Comparison of ENCODE assay signal across 21 cellular contexts in genomic region chr17:41676058-41676419, GRCh38. TPM values are rescaled to one million over a fixed set of nuclear protein-coding genes. Genes with fewer than 3 reads are reported as not detected.
DNase-seq lines count a peak whose midpoint lies in the region; ATAC-seq, FAIRE-seq and TF ChIP-seq lines count a peak whose summit lies in the region.
"Had no signal": no experiment of that assay in that cellular context is flagged by ENCODE, and none has a peak within 500 bp of the region (broad histone marks: within the 10 kb centered on the region; RNA-seq: fewer than 3 reads in every experiment).

No MANE protein-coding gene starts in this region.

- H3K4me1 ChIP-seq in KMS-11 (ENCODE audit: low read depth, poor library complexity, severe bottlenecking): peaks cover 89% of the 10 kb centered on the region
- peaks cover 0 to 11% (median 7%) of the 10 kb centered on the region in 3 donors for H3K4me1 ChIP-seq in pancreas
- peaks cover 35% of the 10 kb centered on the region for H3K4me1 ChIP-seq in suprapubic skin
- H3K4me1 ChIP-seq: ascending aorta had no signal

- H3K27me3 ChIP-seq in KMS-11 (ENCODE audit: insufficient read depth, low read depth) (no peaks in the 10 kb centered on the region), pancreas (no peaks in the 10 kb centered on the region), suprapubic skin (no peaks in the 10 kb centered on the region)
- H3K27me3 ChIP-seq: ascending aorta, ovary had no signal

- ATAC-seq in GM18870 (IDR thresholded peaks at IDR 0.05; ENCODE audit: unreplicated experiment): peak; percentile 2
- peak in 3 of 4 donors; percentile 8 to 33 (median 9) for ATAC-seq in pancreas
- ATAC-seq in GM18520 (IDR thresholded peaks at IDR 0.05; ENCODE audit: unreplicated experiment): no peak
- ATAC-seq: left cardiac atrium had no signal

- peak overlapping the region; percentile 50 for H2AFZ ChIP-seq in KMS-11 (ENCODE audit: low read depth)

- DNase-seq in glomerular visceral epithelial cell (ENCODE audit: extremely low spot score) (peak; percentile 52), pancreas (no peak), RCC 7860 (ENCODE audit: low spot score) (no peak), SKM-1 (lab: John Stamatoyannopoulos, UW; ENCODE audit: unreplicated experiment) (no peak), suprapubic skin (ENCODE audit: low spot score in 2 of 2) (no peak)
- DNase-seq: activated CD4-positive, alpha-beta T cell treated with anti-CD3 and anti-CD28 coated beads for 1 hour; activated naive CD4-positive, alpha-beta T cell; HCEC 1CT; left cardiac atrium; NCI-H2029; NCI-H446 treated with DMSO at 0.1 percent for 48 hours; ovary had no signal

- H3K27ac ChIP-seq in KMS-11 (peak overlapping the region; percentile 95), pancreas (peak overlapping the region in 3 of 4 donors; percentile 2 to 70 (median 70)), suprapubic skin (no peak overlapping the region)
- H3K27ac ChIP-seq: ascending aorta, ovary had no signal

- no peaks in the 10 kb centered on the region for H3K79me2 ChIP-seq in KMS-11 (ENCODE audit: insufficient read depth, low read depth)

- H3K4me2 ChIP-seq in KMS-11: peak overlapping the region; percentile 98

- peak; percentile 42; the same call in 1 of the 2 replicates for TF ChIP-seq CTCF in KMS-11 (conservative IDR thresholded peaks at IDR 0.05; ENCODE audit: low read depth, low read length)
- TF ChIP-seq CTCF in pancreas (IDR thresholded peaks at IDR 0.05): no peak
- TF ChIP-seq CTCF in suprapubic skin (IDR thresholded peaks at IDR 0.05): no peak

- H3K9ac ChIP-seq in KMS-11: peak overlapping the region; percentile 69

- H4K20me1 ChIP-seq in KMS-11 (ENCODE audit: insufficient read depth): no peaks in the 10 kb centered on the region

- H3K4me3 ChIP-seq in KMS-11 (IDR thresholded peaks at IDR 0.05; ENCODE audit: insufficient read depth, low read depth, low read length) (no peak overlapping the region), pancreas (no peak overlapping the region), suprapubic skin (no peak overlapping the region)
- H3K4me3 ChIP-seq: ascending aorta, ovary had no signal

- H3K9me3 ChIP-seq in pancreas: no peaks in the 10 kb centered on the region
- H3K9me3 ChIP-seq in suprapubic skin: no peaks in the 10 kb centered on the region
- H3K9me3 ChIP-seq: ascending aorta, ovary had no signal

- TF ChIP-seq EP300 in suprapubic skin (IDR thresholded peaks at IDR 0.05): no peak

- intact Hi-C loops in pancreas (cut with DNase I): no loop called here

- no peak for TF ChIP-seq POLR2A in suprapubic skin (IDR thresholded peaks at IDR 0.05)

- FAIRE-seq in pancreas (lab: Jason Lieb, UNC) (no peak), RCC 7860 (lab: Jason Lieb, UNC) (no peak)
- FAIRE-seq: colon had no signal

- WGBS in pancreas, 2 donors: 21 to 26% methylated on average over 3 of the region's 3 CpGs
- 64% methylated on average over 3 of the region's 3 CpGs for whole genome bisulfite sequencing in suprapubic skin

- H3K36me3 ChIP-seq in KMS-11 (ENCODE audit: insufficient read depth) (no peaks in the 10 kb centered on the region), pancreas (no peaks in the 10 kb centered on the region), suprapubic skin (no peaks in the 10 kb centered on the region)
- H3K36me3 ChIP-seq: ascending aorta, ovary had no signal

RNA-seq across cellular contexts. Expression of gene EIF1, which starts 12.6 kb away (rescaled TPM):
- total RNA-seq in pancreas: 100 to 1,000 TPM; 421 to 934 (median 592) TPM
- polyA plus RNA-seq in pancreas: 100 to 1,000 TPM; 316 to 590 TPM
- total RNA-seq in suprapubic skin: 100 to 1,000 TPM; 238 to 471 (median 430) TPM

RNA-seq across cellular contexts. Expression of gene GAST, which starts 36.1 kb away (rescaled TPM):
- total RNA-seq in pancreas (not detected), suprapubic skin (not detected)
- polyA plus RNA-seq in pancreas: not detected
- total RNA-seq: ascending aorta; fibroblast of villous mesenchyme; HT-29; left cardiac atrium; ovary; skeletal muscle tissue; T-helper 1 cell treated with Interleukin-12 subunit alpha and Interleukin-12 subunit beta and Interleukin-4 antibody, amounts not matched to agents 30 ng/mL and 1 ng/mL, for 36 hours had no signal
- polyA plus RNA-seq: ovary had no signal

RNA-seq across cellular contexts. Expression of gene KRT17, which starts 51.7 kb away (rescaled TPM):
- total RNA-seq in pancreas (10 to 100 TPM in 1 of 6 donors, 1 to 10 TPM in 2, under 1 TPM in 3; 0.42 to 28.4 (median 1.0) TPM), suprapubic skin (1,000 to 10,000 TPM in 2 of 4 donors, 100 to 1,000 TPM in 2; 434 to 2,751 (median 1,314) TPM)
- 1 to 10 TPM; 2.6 to 7.0 TPM for polyA plus RNA-seq in pancreas
- total RNA-seq: left cardiac atrium had no signal

RNA-seq across cellular contexts. Expression of gene HAP1, which starts 58.4 kb away (rescaled TPM):
- total RNA-seq in pancreas (1 to 10 TPM in 3 of 6 donors, under 1 TPM in 3; 0.13 to 1.6 (median 0.84) TPM), suprapubic skin (1 to 10 TPM; 1.0 to 9.3 (median 1.2) TPM)
- polyA plus RNA-seq in pancreas: 1 to 10 TPM; 2.6 to 4.2 TPM
- total RNA-seq: ascending aorta, HT-29, left cardiac atrium, skeletal muscle tissue had no signal

Comparison
In these comparisons a context has a peak if more than half of its experiments do, and no peak if none do; other contexts are left out.
1. RNA of gene KRT17, which starts 51.7 kb away (total RNA-seq): 434 to 2,751 TPM in suprapubic skin; 0.42 to 28.4 TPM in pancreas; every median in the first group is over 10 times any median in the second.